Comparison of ENCODE assay signal across 23 cellular contexts in genomic region chr16:72264776-72265175, GRCh38.
"Had no signal": no experiment of that assay in that cellular context is flagged by ENCODE, and none has a peak within 500 bp of the region (broad histone marks: within the 10 kb centered on the region; RNA-seq: fewer than 3 reads in every experiment).

No MANE protein-coding gene starts in this region.

- H3K9me3 Mint-ChIP-seq: effector memory CD8-positive, alpha-beta T cell; stimulated activated effector memory CD8-positive, alpha-beta T cell treated with anti-CD3 and anti-CD28 coated beads, Interleukin-12 subunit alpha, Interleukin-12 subunit beta, amount 100 ng/mL, for 72 hours had no signal

- H3K27me3 Mint-ChIP-seq: effector memory CD8-positive, alpha-beta T cell had no signal

- H3K36me3 Mint-ChIP-seq: natural killer cell; stimulated activated effector memory CD8-positive, alpha-beta T cell treated with anti-CD3 and anti-CD28 coated beads, Interleukin-12 subunit alpha, Interleukin-12 subunit beta, amount 100 ng/mL, for 72 hours had no signal

- H3K9me3 ChIP-seq: left ventricle myocardium inferior, lower lobe of right lung, neutrophil, pancreas, right lobe of liver, stomach, thyroid gland had no signal

- H3K4me1 Mint-ChIP-seq: natural killer cell; stimulated activated effector memory CD8-positive, alpha-beta T cell treated with anti-CD3 and anti-CD28 coated beads, Interleukin-12 subunit alpha, Interleukin-12 subunit beta, amount 100 ng/mL, for 72 hours had no signal

- H3K4me2 ChIP-seq: smooth muscle cell had no signal

- H3K36me3 ChIP-seq: left ventricle myocardium inferior, lower lobe of right lung, neutrophil, pancreas, right lobe of liver, stomach, thyroid gland had no signal

- H3K27ac ChIP-seq: left ventricle myocardium inferior, lower lobe of right lung, neutrophil, pancreas, right lobe of liver, stomach, thyroid gland had no signal

- DNase-seq: cerebellar nuclear complex; cortex of kidney; effector memory CD8-positive, alpha-beta T cell; head of caudate nucleus; kidney; left cardiac atrium; left ventricle myocardium inferior; lower lobe of right lung; natural killer cell; pancreas; right lobe of liver; stimulated activated CD4-positive, alpha-beta T cell treated with anti-CD3 and anti-CD28 coated beads, Interleukin-12 subunit alpha, Interleukin-12 subunit beta, amount 100 ng/mL, for 4 hours; stimulated activated CD4-positive, alpha-beta T cell treated with anti-CD3 and anti-CD28 coated beads, Interleukin-1b, Interleukin-23, amount 100 ng/mL, for 48 hours; stimulated activated CD4-positive, alpha-beta T cell treated with anti-CD3 and anti-CD28 coated beads, Interleukin-4, amount 100 ng/mL, for 1 hour; stimulated activated naive CD4-positive, alpha-beta T cell treated with Interleukin-2 at 50 U/mL for 16 hours; stomach; thyroid gland; trophoblast cell had no signal

- H3K4me1 ChIP-seq: left ventricle myocardium inferior, lower lobe of right lung, right lobe of liver, stomach, thyroid gland had no signal

- H3K27me3 ChIP-seq: neutrophil, pancreas, right lobe of liver, stomach, thyroid gland had no signal

- H3K27ac Mint-ChIP-seq: effector memory CD8-positive, alpha-beta T cell; natural killer cell; stimulated activated effector memory CD8-positive, alpha-beta T cell treated with anti-CD3 and anti-CD28 coated beads, Interleukin-12 subunit alpha, Interleukin-12 subunit beta, amount 100 ng/mL, for 72 hours had no signal

- FAIRE-seq: endometrium, frontal cortex, kidney, pancreas had no signal

- H3K4me3 ChIP-seq: left ventricle myocardium inferior, lower lobe of right lung, pancreas, right lobe of liver, smooth muscle cell, stomach, thyroid gland had no signal

- H3K4me3 Mint-ChIP-seq: effector memory CD8-positive, alpha-beta T cell; natural killer cell; stimulated activated effector memory CD8-positive, alpha-beta T cell treated with anti-CD3 and anti-CD28 coated beads, Interleukin-12 subunit alpha, Interleukin-12 subunit beta, amount 100 ng/mL, for 72 hours had no signal
